Comparison of ENCODE assay signal across 12 cellular contexts in the genomic region with DNA sequence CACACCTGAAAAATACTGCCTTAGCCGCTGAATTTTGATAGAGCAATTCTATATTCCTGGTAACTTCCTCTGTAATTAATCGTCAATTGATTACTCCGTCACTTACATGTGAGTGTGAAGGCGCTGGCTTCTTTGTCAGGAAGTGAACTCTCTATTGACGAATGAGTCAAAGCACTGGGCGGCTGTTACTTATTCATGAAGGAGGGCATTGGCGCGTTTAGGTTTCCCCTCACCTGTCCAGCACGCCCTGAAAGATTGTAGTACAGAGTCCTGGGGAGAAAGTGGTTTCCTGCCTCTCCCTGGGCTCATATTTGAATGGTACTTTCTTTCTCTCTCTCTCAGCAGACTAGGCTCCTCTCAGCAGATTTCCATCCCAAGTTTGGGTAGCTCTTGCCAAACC.
A peak's percentile ranks its signal among the peaks of the same experiment; 100 is the strongest.
DNase-seq lines count a peak whose midpoint lies in the region; ATAC-seq and FAIRE-seq lines count a peak whose summit lies in the region.
"Had no signal": no experiment of that assay in that cellular context is flagged by ENCODE, and none has a peak within 500 bp of the region (broad histone marks: within the 10 kb centered on the region; RNA-seq: fewer than 3 reads in every experiment).

No MANE protein-coding gene starts in this region.

- no peaks in the 10 kb centered on the region for H3K9me3 Mint-ChIP-seq in activated naive CD4-positive, alpha-beta T cell treated with anti-CD3 and anti-CD28 coated beads, Interleukin-2, amount 50 U/mL, for 24 hours

- peak; percentile 80 for FAIRE-seq in GM19239 (lab: Jason Lieb, UNC)
- FAIRE-seq: urothelium cell line had no signal

- H3K36me3 Mint-ChIP-seq in activated naive CD4-positive, alpha-beta T cell treated with anti-CD3 and anti-CD28 coated beads, Interleukin-2, amount 50 U/mL, for 24 hours: no peaks in the 10 kb centered on the region

- no peak for ATAC-seq in GM19035 (IDR thresholded peaks at IDR 0.05; ENCODE audit: unreplicated experiment)
- ATAC-seq: right lobe of liver had no signal

- H3K4me1 ChIP-seq in mucosa of stomach (ENCODE audit: control insufficient read depth, insufficient read depth, low read length): peaks cover 62% of the 10 kb centered on the region

- no peaks in the 10 kb centered on the region for H3K36me3 ChIP-seq in mucosa of stomach (ENCODE audit: control insufficient read depth, insufficient read depth, low read length)
- H3K36me3 ChIP-seq: right lobe of liver had no signal

- H3K9ac ChIP-seq in mucosa of stomach (ENCODE audit: low read length): peak overlapping the region; percentile 14

- peak overlapping the region; percentile 35 for H3K27ac Mint-ChIP-seq in activated naive CD4-positive, alpha-beta T cell treated with anti-CD3 and anti-CD28 coated beads, Interleukin-2, amount 50 U/mL, for 24 hours

- peaks cover 49% of the 10 kb centered on the region for H3K4me1 Mint-ChIP-seq in activated naive CD4-positive, alpha-beta T cell treated with anti-CD3 and anti-CD28 coated beads, Interleukin-2, amount 50 U/mL, for 24 hours

- H3K4me3 ChIP-seq in mucosa of stomach (ENCODE audit: low read length): no peak overlapping the region
- H3K4me3 ChIP-seq: right lobe of liver had no signal

- DNase-seq in DMS153 (lab: John Stamatoyannopoulos, UW) (peak; percentile 64), DMS153 treated with DMSO at 0.1 percent for 48 hours (lab: John Stamatoyannopoulos, UW; ENCODE audit: unreplicated experiment) (no peak), GM19239 (ENCODE audit: insufficient read length, low spot score) (peak; percentile 66), NCI-H2227 treated with DMSO at 0.1 percent for 48 hours (lab: John Stamatoyannopoulos, UW) (no peak), SHP77 (lab: John Stamatoyannopoulos, UW) (no peak)
- DNase-seq: DND-41, foreskin melanocyte, right lobe of liver had no signal

- H3K27me3 Mint-ChIP-seq in activated naive CD4-positive, alpha-beta T cell treated with anti-CD3 and anti-CD28 coated beads, Interleukin-2, amount 50 U/mL, for 24 hours: no peaks in the 10 kb centered on the region

- no peaks in the 10 kb centered on the region for H3K9me3 ChIP-seq in mucosa of stomach (ENCODE audit: control insufficient read depth, low read length)
- H3K9me3 ChIP-seq: right lobe of liver had no signal

- no peaks in the 10 kb centered on the region for H3K27me3 ChIP-seq in mucosa of stomach (ENCODE audit: control insufficient read depth, insufficient read depth, low read length)
- H3K27me3 ChIP-seq: right lobe of liver had no signal

- no peak overlapping the region for H3K4me3 Mint-ChIP-seq in activated naive CD4-positive, alpha-beta T cell treated with anti-CD3 and anti-CD28 coated beads, Interleukin-2, amount 50 U/mL, for 24 hours

Comparison
In these comparisons a context has a peak if more than half of its experiments do, and no peak if none do; other contexts are left out.
1. DNase-seq: peak in DMS153 (single experiment) and GM19239 (single experiment); none in DMS153 treated with DMSO at 0.1 percent for 48 hours (single experiment), NCI-H2227 treated with DMSO at 0.1 percent for 48 hours (single experiment) and SHP77 (0 of 2).